Comparison of ENCODE assay signal across 9 cellular contexts in genomic region chr12:55931780-55932545, GRCh38. TPM values are rescaled to one million over a fixed set of nuclear protein-coding genes. Genes with fewer than 3 reads are reported as not detected.
A peak's percentile ranks its signal among the peaks of the same experiment; 100 is the strongest.
DNase-seq lines count a peak whose midpoint lies in the region; ATAC-seq, FAIRE-seq and TF ChIP-seq lines count a peak whose summit lies in the region.
"Had no signal": no experiment of that assay in that cellular context is flagged by ENCODE, and none has a peak within 500 bp of the region (broad histone marks: within the 10 kb centered on the region; RNA-seq: fewer than 3 reads in every experiment).

No MANE protein-coding gene starts in this region.

- H3K27me3 Mint-ChIP-seq in activated T-helper 1 cell treated with anti-CD3 and anti-CD28 coated beads, Interleukin-12 subunit alpha, Interleukin-12 subunit beta, Interleukin-2, Interleukin-4 antibody, amounts not matched to agents 30 ng/mL and 10 ng/mL and 1 ng/mL, durations not matched to agents 14 hours and 24 hours and 36 hours (ENCODE audit: insufficient read depth), result no peaks in the 10 kb centered on the region
- no peaks in the 10 kb centered on the region for H3K27me3 Mint-ChIP-seq in naive B cell

- H3K4me1 ChIP-seq in vagina, result peaks cover 75% of the 10 kb centered on the region

- H3K9me3 Mint-ChIP-seq in activated T-helper 1 cell treated with anti-CD3 and anti-CD28 coated beads, Interleukin-12 subunit alpha, Interleukin-12 subunit beta, Interleukin-2, Interleukin-4 antibody, amounts not matched to agents 30 ng/mL and 10 ng/mL and 1 ng/mL, durations not matched to agents 14 hours and 24 hours and 36 hours, result no peaks in the 10 kb centered on the region
- no peaks in the 10 kb centered on the region for H3K9me3 Mint-ChIP-seq in naive B cell

- peaks cover 45% of the 10 kb centered on the region for H3K36me3 ChIP-seq in KOPT-K1 (ENCODE audit: insufficient read depth, low read length)
- no peaks in the 10 kb centered on the region for H3K36me3 ChIP-seq in vagina

- ATAC-seq in naive B cell (ENCODE audit: low read depth in 2 of 2) (no peak), GM19463 (IDR thresholded peaks at IDR 0.05; ENCODE audit: unreplicated experiment) (no peak), GM21447 (IDR thresholded peaks at IDR 0.05; ENCODE audit: unreplicated experiment) (no peak)

- H3K4me3 ChIP-seq in fibroblast of pulmonary artery (replicated peaks; ENCODE audit: low read depth, low read length), result peak overlapping the region; percentile 68
- H3K4me3 ChIP-seq in vagina, result peak overlapping the region; percentile 59 to 92

- no peak for TF ChIP-seq CTCF in D721Med (IDR thresholded peaks at IDR 0.05; ENCODE audit: insufficient read depth, missing control alignments)
- TF ChIP-seq CTCF in fibroblast of pulmonary artery (IDR thresholded peaks at IDR 0.05; ENCODE audit: low read length, missing control alignments), result no peak
- TF ChIP-seq CTCF in vagina (IDR thresholded peaks at IDR 0.05), result no peak

- H3K4me1 Mint-ChIP-seq in activated T-helper 1 cell treated with anti-CD3 and anti-CD28 coated beads, Interleukin-12 subunit alpha, Interleukin-12 subunit beta, Interleukin-2, Interleukin-4 antibody, amounts not matched to agents 30 ng/mL and 10 ng/mL and 1 ng/mL, durations not matched to agents 14 hours and 24 hours and 36 hours (ENCODE audit: low read depth), result peaks cover 65% of the 10 kb centered on the region
- H3K4me1 Mint-ChIP-seq in naive B cell, result peaks cover 61 to 79% (median 69%) of the 10 kb centered on the region in 3 donors

- no peak for FAIRE-seq in D721Med (lab: Jason Lieb, UNC)

- intact Hi-C loops in activated T-helper 1 cell treated with anti-CD3 and anti-CD28 coated beads, Interleukin-12 subunit alpha, Interleukin-12 subunit beta, Interleukin-2, Interleukin-4 antibody, amounts not matched to agents 30 ng/mL and 10 ng/mL and 1 ng/mL, durations not matched to agents 14 hours and 24 hours and 36 hours (cut with micrococcal nuclease), result loop anchor here (1.0 to 10.0 kb wide), 4 partner anchors 8 to 1647 kb away; partner anchors contain the start of genes CBX5, HNRNPA1, NABP2 and NEMP1
- intact Hi-C loops in vagina (cut with DNase I), result loop anchor here (5.0 kb wide), 2 partner anchors 105 to 205 kb away; partner anchors contain the start of genes CD63 and DNAJC14

- H3K4me3 Mint-ChIP-seq in activated T-helper 1 cell treated with anti-CD3 and anti-CD28 coated beads, Interleukin-12 subunit alpha, Interleukin-12 subunit beta, Interleukin-2, Interleukin-4 antibody, amounts not matched to agents 30 ng/mL and 10 ng/mL and 1 ng/mL, durations not matched to agents 14 hours and 24 hours and 36 hours, result peak overlapping the region; percentile 99
- peak overlapping the region; percentile 93 to 100 (median 98) for H3K4me3 Mint-ChIP-seq in naive B cell

- H3K9me3 ChIP-seq in KOPT-K1 (ENCODE audit: insufficient read depth, low read length, poor library complexity, severe bottlenecking), result no peaks in the 10 kb centered on the region
- H3K9me3 ChIP-seq in vagina, result no peaks in the 10 kb centered on the region

- H3K27ac Mint-ChIP-seq in activated T-helper 1 cell treated with anti-CD3 and anti-CD28 coated beads, Interleukin-12 subunit alpha, Interleukin-12 subunit beta, Interleukin-2, Interleukin-4 antibody, amounts not matched to agents 30 ng/mL and 10 ng/mL and 1 ng/mL, durations not matched to agents 14 hours and 24 hours and 36 hours, result peak overlapping the region; percentile 98
- H3K27ac Mint-ChIP-seq in naive B cell, result peak overlapping the region; percentile 96 to 98 (median 98)

- peak overlapping the region; percentile 98 for H3K27ac ChIP-seq in KOPT-K1 (ENCODE audit: low read depth, low read length, poor library complexity, severe bottlenecking)
- H3K27ac ChIP-seq in vagina, result peak overlapping the region; percentile 94

- peaks cover 45% of the 10 kb centered on the region for H3K36me3 Mint-ChIP-seq in activated T-helper 1 cell treated with anti-CD3 and anti-CD28 coated beads, Interleukin-12 subunit alpha, Interleukin-12 subunit beta, Interleukin-2, Interleukin-4 antibody, amounts not matched to agents 30 ng/mL and 10 ng/mL and 1 ng/mL, durations not matched to agents 14 hours and 24 hours and 36 hours (ENCODE audit: low read depth)
- H3K36me3 Mint-ChIP-seq in naive B cell, result peaks cover 2 to 11% of the 10 kb centered on the region in 2 donors

- TF ChIP-seq POLR2A in vagina (IDR thresholded peaks at IDR 0.05), result no peak

- no peaks in the 10 kb centered on the region for H3K27me3 ChIP-seq in vagina

- DNase-seq in D721Med (ENCODE audit: insufficient read length, low spot score) (peak; percentile 54), fibroblast of pulmonary artery (ENCODE audit: low read depth) (peak; percentile 37), naive B cell (peak; percentile 25), vagina (ENCODE audit: extremely low spot score in 2 of 2) (no peak)
- no peak for DNase-seq in activated T-helper 1 cell treated with anti-CD3 and anti-CD28 coated beads, Interleukin-12 subunit alpha, Interleukin-12 subunit beta, Interleukin-2, Interleukin-4 antibody, amounts not matched to agents 30 ng/mL and 10 ng/mL and 1 ng/mL, durations not matched to agents 14 hours and 24 hours and 36 hours (ENCODE audit: low spot score)

RNA-seq across cellular contexts. Expression of gene DGKA, which starts 1.0 kb away (rescaled TPM):
- total RNA-seq in activated T-helper 1 cell treated with anti-CD3 and anti-CD28 coated beads, Interleukin-12 subunit alpha, Interleukin-12 subunit beta, Interleukin-2, Interleukin-4 antibody, amounts not matched to agents 30 ng/mL and 10 ng/mL and 1 ng/mL, durations not matched to agents 14 hours and 24 hours and 36 hours, result 352 and 379 TPM in 2 replicates
- polyA plus RNA-seq in naive B cell (ENCODE audit: low read depth in 6 of 6), result 100 to 1,000 TPM in 1 of 6 donors, 10 to 100 TPM in 5; 64.0 to 119 (median 65.9) TPM
- 140 TPM for total RNA-seq in vagina

RNA-seq across cellular contexts. Expression of gene PYM1, which starts 4.3 kb away (rescaled TPM):
- total RNA-seq in activated T-helper 1 cell treated with anti-CD3 and anti-CD28 coated beads, Interleukin-12 subunit alpha, Interleukin-12 subunit beta, Interleukin-2, Interleukin-4 antibody, amounts not matched to agents 30 ng/mL and 10 ng/mL and 1 ng/mL, durations not matched to agents 14 hours and 24 hours and 36 hours, result 38.8 and 40.5 TPM in 2 replicates
- polyA plus RNA-seq in naive B cell (ENCODE audit: low read depth in 6 of 6), result 10 to 100 TPM; 60.7 to 88.1 (median 76.5) TPM
- 25.8 TPM for total RNA-seq in vagina

RNA-seq across cellular contexts. Expression of gene PMEL, which starts 33.9 kb away (rescaled TPM):
- 0.29 TPM in 1 of 2 replicates, not detected in the other for total RNA-seq in activated T-helper 1 cell treated with anti-CD3 and anti-CD28 coated beads, Interleukin-12 subunit alpha, Interleukin-12 subunit beta, Interleukin-2, Interleukin-4 antibody, amounts not matched to agents 30 ng/mL and 10 ng/mL and 1 ng/mL, durations not matched to agents 14 hours and 24 hours and 36 hours
- under 1 TPM in 1 of 6 donors, not detected in 5; 0.38 TPM for polyA plus RNA-seq in naive B cell (ENCODE audit: low read depth in 6 of 6)
- 1.2 TPM for total RNA-seq in vagina
- total RNA-seq: T-helper 1 cell treated with Interleukin-12 subunit alpha and Interleukin-12 subunit beta and Interleukin-4 antibody, amounts not matched to agents 30 ng/mL and 1 ng/mL, for 36 hours had no signal

RNA-seq across cellular contexts. Expression of gene CDK2, which starts 34.7 kb away (rescaled TPM):
- total RNA-seq in activated T-helper 1 cell treated with anti-CD3 and anti-CD28 coated beads, Interleukin-12 subunit alpha, Interleukin-12 subunit beta, Interleukin-2, Interleukin-4 antibody, amounts not matched to agents 30 ng/mL and 10 ng/mL and 1 ng/mL, durations not matched to agents 14 hours and 24 hours and 36 hours, result 93.5 and 109 TPM in 2 replicates
- 10 to 100 TPM in 5 of 6 donors, 1 to 10 TPM in 1; 10.0 to 18.6 (median 11.9) TPM for polyA plus RNA-seq in naive B cell (ENCODE audit: low read depth in 6 of 6)
- total RNA-seq in vagina, result 26.0 TPM

RNA-seq across cellular contexts. Expression of gene RAB5B, which starts 41.9 kb away (rescaled TPM):
- total RNA-seq in activated T-helper 1 cell treated with anti-CD3 and anti-CD28 coated beads, Interleukin-12 subunit alpha, Interleukin-12 subunit beta, Interleukin-2, Interleukin-4 antibody, amounts not matched to agents 30 ng/mL and 10 ng/mL and 1 ng/mL, durations not matched to agents 14 hours and 24 hours and 36 hours, result 42.6 and 47.0 TPM in 2 replicates
- 10 to 100 TPM; 58.4 to 77.7 (median 68.8) TPM for polyA plus RNA-seq in naive B cell (ENCODE audit: low read depth in 6 of 6)
- total RNA-seq in vagina, result 80.5 TPM

Comparison
In these comparisons a context has a peak if more than half of its experiments do, and no peak if none do; other contexts are left out.
1. DNase-seq: peak in D721Med (single experiment), fibroblast of pulmonary artery (single experiment) and naive B cell (single experiment); none in activated T-helper 1 cell treated with anti-CD3 and anti-CD28 coated beads, Interleukin-12 subunit alpha, Interleukin-12 subunit beta, Interleukin-2, Interleukin-4 antibody, amounts not matched to agents 30 ng/mL and 10 ng/mL and 1 ng/mL, durations not matched to agents 14 hours and 24 hours and 36 hours (single experiment) and vagina (0 of 2).